ENCODE assay signal across 8 cellular contexts in genomic region chr2:68362069-68362468, GRCh38. TPM values are rescaled to one million over a fixed set of nuclear protein-coding genes. Genes with fewer than 3 reads are reported as not detected.
A peak's percentile ranks its signal among the peaks of the same experiment; 100 is the strongest.
DNase-seq lines count a peak whose midpoint lies in the region; ATAC-seq and TF ChIP-seq lines count a peak whose summit lies in the region.

No MANE protein-coding gene starts in this region.

- H2AFZ ChIP-seq in GM23338: peak overlapping the region; percentile 83; the same call in 1 of the 2 replicates
- H2AFZ ChIP-seq in SK-N-SH (ENCODE audit: low read depth): peak overlapping the region; percentile 31; the same call in 1 of the 2 replicates

- WGBS in SK-N-SH (ENCODE audit: low lambda C conversion rate): 41% methylated on average over 8 of the region's 12 CpGs
- WGBS in psoas muscle, 3 donors: 35 to 40% (median 36%) methylated on average over 12 of the region's 12 CpGs

- H3K4me3 ChIP-seq in GM23338 (no peak overlapping the region), MG63 (no peak overlapping the region), SK-N-SH (ENCODE audit: low read depth in 2 of 2, low read length in 1 of 2) (no peak overlapping the region), cardiac muscle cell (no peak overlapping the region), psoas muscle (no peak overlapping the region)

- DNase-seq in Daoy (ENCODE audit: low read depth): peak; percentile 83
- DNase-seq in GM23338 (ENCODE audit: low spot score): peak; percentile 87
- DNase-seq in MG63: peak; percentile 43
- DNase-seq in SK-N-SH: peak; percentile 68
- DNase-seq in activated naive CD4-positive, alpha-beta T cell (lab: John Stamatoyannopoulos, UW): peak; percentile 26 to 67 (median 48)
- DNase-seq in cardiac muscle cell (ENCODE audit: low read depth in 1 of 2, low spot score in 1 of 2): peak; percentile 76 to 83
- peak; percentile 69 to 81 for DNase-seq in psoas muscle
- no peak for DNase-seq in amniotic stem cell (lab: John Stamatoyannopoulos, UW)

- CTCF ChIA-PET in SK-N-SH (lab: Yijun Ruan, JAX): interaction anchor here (1.0 to 3.2 kb wide), 4 partner anchors 24 to 173 kb away, joined by 3 to 20 read pairs (median 4); no protein-coding TSS in a partner anchor

- peak; percentile 75 for TF ChIP-seq RAD21 in SK-N-SH (IDR thresholded peaks at IDR 0.05; ENCODE audit: low read length)

- H3K9me2 ChIP-seq in GM23338 (ENCODE audit: insufficient read depth) (no peaks in the 10 kb centered on the region), SK-N-SH (no peaks in the 10 kb centered on the region)

- no peaks in the 10 kb centered on the region for H3K4me1 ChIP-seq in GM23338 (ENCODE audit: insufficient read depth)
- H3K4me1 ChIP-seq in SK-N-SH (ENCODE audit: control insufficient read depth in 1 of 2, insufficient read depth in 2 of 2, low read depth in 1 of 2, low read length in 1 of 2): no peaks in the 10 kb centered on the region; a peak in 1 of 4 replicates
- no peaks in the 10 kb centered on the region for H3K4me1 ChIP-seq in cardiac muscle cell (ENCODE audit: low read depth)
- no peaks in the 10 kb centered on the region for H3K4me1 ChIP-seq in psoas muscle

- H3K79me2 ChIP-seq in GM23338 (replicated peaks; ENCODE audit: insufficient read depth) (no peaks in the 10 kb centered on the region), SK-N-SH (ENCODE audit: insufficient read depth) (no peaks in the 10 kb centered on the region)

- H3K4me2 ChIP-seq in GM23338 (no peak overlapping the region), SK-N-SH (no peak overlapping the region)

- no peak overlapping the region for H3K27ac Mint-ChIP-seq in GM23338

- TF ChIP-seq CTCF in GM23338 (conservative IDR thresholded peaks at IDR 0.05; ENCODE audit: low read depth in 2 of 2) (peak; percentile 88 to 96), SK-N-SH (IDR thresholded peaks at IDR 0.05) (peak; percentile 74), cardiac muscle cell (IDR thresholded peaks at IDR 0.05; ENCODE audit: low read depth, low read length) (peak; percentile 77), psoas muscle (IDR thresholded peaks at IDR 0.05) (peak; percentile 63)

- no peak overlapping the region for H3K4me3 Mint-ChIP-seq in GM23338

- H3F3A ChIP-seq in GM23338 (replicated peaks; ENCODE audit: low read depth) (no peaks in the 10 kb centered on the region), SK-N-SH (replicated peaks; ENCODE audit: insufficient read depth) (no peaks in the 10 kb centered on the region)

- H3K27me3 Mint-ChIP-seq in GM23338 (ENCODE audit: insufficient read depth, low read depth, poor library complexity): peaks cover 14% of the 10 kb centered on the region

- no peak for TF ChIP-seq EP300 in SK-N-SH (IDR thresholded peaks at IDR 0.05; ENCODE audit: borderline replicate concordance in 1 of 2, low read depth in 1 of 2, low read length in 1 of 2)

- no peaks in the 10 kb centered on the region for H3K36me3 Mint-ChIP-seq in GM23338 (ENCODE audit: low read depth)

- H3K4me1 Mint-ChIP-seq in GM23338: peaks cover 15% of the 10 kb centered on the region; the same call in 2 of the 3 replicates

- no peaks in the 10 kb centered on the region for H3K9me3 ChIP-seq in MG63
- H3K9me3 ChIP-seq in SK-N-SH: no peaks in the 10 kb centered on the region
- H3K9me3 ChIP-seq in cardiac muscle cell (ENCODE audit: low read depth): no peaks in the 10 kb centered on the region
- no peaks in the 10 kb centered on the region for H3K9me3 ChIP-seq in psoas muscle

- H3K27me3 ChIP-seq in GM23338 (ENCODE audit: insufficient read depth) (peaks cover 10% of the 10 kb centered on the region), MG63 (no peaks in the 10 kb centered on the region), SK-N-SH (ENCODE audit: insufficient read depth) (no peaks in the 10 kb centered on the region), cardiac muscle cell (no peaks in the 10 kb centered on the region), psoas muscle (ENCODE audit: insufficient read depth in 3 of 3, low read length in 2 of 3) (no peaks in the 10 kb centered on the region)

- H3K9ac ChIP-seq in SK-N-SH: no peak overlapping the region

- H3K27ac ChIP-seq in GM23338 (ENCODE audit: low read depth): no peak overlapping the region
- H3K27ac ChIP-seq in SK-N-SH (ENCODE audit: low read depth in 2 of 2, low read length in 1 of 2): no peak overlapping the region
- H3K27ac ChIP-seq in cardiac muscle cell: no peak overlapping the region
- H3K27ac ChIP-seq in psoas muscle: no peak overlapping the region

- no peaks in the 10 kb centered on the region for H4K20me1 ChIP-seq in GM23338 (replicated peaks; ENCODE audit: insufficient read depth)
- H4K20me1 ChIP-seq in SK-N-SH (ENCODE audit: insufficient read depth): no peaks in the 10 kb centered on the region

- intact Hi-C loops in psoas muscle (cut with DNase I): loop anchor here in 1 of 2 donors (5.0 kb wide), 1 partner anchor 80 kb away; no protein-coding TSS in a partner anchor

- POLR2A ChIA-PET in SK-N-SH (lab: Yijun Ruan, JAX): no interaction called here

- ATAC-seq in GM23338: peak; percentile 65
- ATAC-seq in psoas muscle: peak; percentile 22 to 76 (median 38)

- no peaks in the 10 kb centered on the region for H3K9me3 Mint-ChIP-seq in GM23338

- H3K36me3 ChIP-seq in GM23338 (ENCODE audit: insufficient read depth): no peaks in the 10 kb centered on the region
- no peaks in the 10 kb centered on the region for H3K36me3 ChIP-seq in MG63
- no peaks in the 10 kb centered on the region for H3K36me3 ChIP-seq in SK-N-SH (replicated peaks in 1 of 2; ENCODE audit: control insufficient read depth in 1 of 2, insufficient read depth in 2 of 2, low read length in 1 of 2)
- H3K36me3 ChIP-seq in cardiac muscle cell: no peaks in the 10 kb centered on the region
- no peaks in the 10 kb centered on the region for H3K36me3 ChIP-seq in psoas muscle (ENCODE audit: insufficient read depth in 1 of 2, low read depth in 1 of 2)

TF ChIP-seq in GM23338, 12 proteins besides CTCF, POLR2A, EP300 and RAD21:
- TF ChIP-seq CREB1 (CRISPR knock-in tag; IDR thresholded peaks at IDR 0.05; ENCODE audit: low read depth): peak; percentile 85
- no peak for TF ChIP-seq JUNB (IDR thresholded peaks at IDR 0.05; ENCODE audit: unreplicated experiment)

TF ChIP-seq in SK-N-SH, 30 proteins besides CTCF, POLR2A, EP300 and RAD21 (continues in another document):
- TF ChIP-seq GATA2 (CRISPR knock-in tag; IDR thresholded peaks at IDR 0.05) (no peak), TAF1 (IDR thresholded peaks at IDR 0.05; ENCODE audit: borderline replicate concordance, low read depth, low read length) (no peak), TEAD4 (IDR thresholded peaks at IDR 0.05; ENCODE audit: borderline replicate concordance, insufficient read depth) (no peak), NFIC (IDR thresholded peaks at IDR 0.05; ENCODE audit: borderline replicate concordance) (no peak), SMC3 (IDR thresholded peaks at IDR 0.05; ENCODE audit: low read depth, low read length) (peak; percentile 58), USF2 (IDR thresholded peaks at IDR 0.05; ENCODE audit: borderline replicate concordance, low read depth, low read length) (no peak), JUND (IDR thresholded peaks at IDR 0.05) (no peak), TCF12 (IDR thresholded peaks at IDR 0.05) (0 out of 2 replicates have a peak, but pooled peaks have one; percentile 13), GABPA (IDR thresholded peaks at IDR 0.05; ENCODE audit: low read depth) (no peak), YY1 (IDR thresholded peaks at IDR 0.05; ENCODE audit: low read depth) (peak; percentile 32; the same call in 1 of the 2 replicates), MXI1 (IDR thresholded peaks at IDR 0.05; ENCODE audit: low read depth, low read length) (peak; percentile 81; the same call in 1 of the 2 replicates), RXRA (IDR thresholded peaks at IDR 0.05; ENCODE audit: borderline replicate concordance, low read depth) (no peak), SIN3A (IDR thresholded peaks at IDR 0.05; ENCODE audit: borderline replicate concordance, low read depth, low read length) (no peak)

RNA-seq across cellular contexts. Expression of gene PLEK, which starts 3.0 kb away (rescaled TPM):
- total RNA-seq in Daoy (2014; rRNA removed; shearing (Covaris generic)): not detected in 2 replicates
- total RNA-seq in GM23338 (2014; rRNA removed; shearing (Covaris generic)): not detected in 2 replicates
- polyA plus RNA-seq in GM23338 (2016; fragmentation: Nextera tagmentation; extraction: Ambion mirVana): 0.06 and 0.12 TPM in 2 replicates
- not detected in 2 replicates for total RNA-seq in MG63 (2014; rRNA removed; shearing (Covaris generic); ENCODE audit: low replicate concordance)
- 0.02 TPM in 2 replicates for polyA plus RNA-seq in SK-N-SH (2012; rRNA removed)
- polyA plus RNA-seq in SK-N-SH (2012; cell fraction: cytosol; rRNA removed): 0.01 TPM in 2 replicates
- polyA plus RNA-seq in SK-N-SH (2012; cell fraction: nucleus; rRNA removed): 0.02 and 0.08 TPM in 2 replicates
- total RNA-seq in cardiac muscle cell: not detected in 2 replicates
- polyA plus RNA-seq in cardiac muscle cell: 0.21 TPM in 1 of 2 replicates, not detected in the other
- 1 to 10 TPM; 2.3 to 3.9 (median 2.9) TPM for total RNA-seq in psoas muscle
- 1 to 10 TPM in 1 of 3 donors, under 1 TPM in 2; 0.89 to 1.2 (median 0.99) TPM for polyA plus RNA-seq in psoas muscle

RNA-seq across cellular contexts. Expression of gene CNRIP1, which starts 42.3 kb away (rescaled TPM):
- 26.1 and 28.9 TPM in 2 replicates for total RNA-seq in Daoy (2014; rRNA removed; shearing (Covaris generic))
- total RNA-seq in GM23338 (2014; rRNA removed; shearing (Covaris generic)): 5.9 and 6.9 TPM in 2 replicates
- polyA plus RNA-seq in GM23338 (2016; fragmentation: Nextera tagmentation; extraction: Ambion mirVana) (5.2 and 5.9 TPM in 2 replicates), SK-N-SH (2012; rRNA removed) (55.5 and 63.0 TPM in 2 replicates), cardiac muscle cell (9.3 and 14.3 TPM in 2 replicates), psoas muscle (1 to 10 TPM; 3.5 to 6.1 (median 4.7) TPM)
- 28.5 and 33.4 TPM in 2 replicates for total RNA-seq in MG63 (2014; rRNA removed; shearing (Covaris generic); ENCODE audit: low replicate concordance)
- polyA plus RNA-seq in SK-N-SH (2012; cell fraction: cytosol; rRNA removed): 63.9 and 65.4 TPM in 2 replicates
- 23.3 and 32.4 TPM in 2 replicates for polyA plus RNA-seq in SK-N-SH (2012; cell fraction: nucleus; rRNA removed)
- total RNA-seq in cardiac muscle cell (6.9 and 8.8 TPM in 2 replicates), psoas muscle (10 to 100 TPM in 1 of 4 donors, 1 to 10 TPM in 3; 4.6 to 11.7 (median 7.2) TPM)
